In genomic region chr3:15332405-15333098, GRCh38 we compare ENCODE assay signal across 8 cellular contexts. TPM values are rescaled to one million over a fixed set of nuclear protein-coding genes. Genes with fewer than 3 reads are reported as not detected.
DNase-seq lines count a peak whose midpoint lies in the region; ATAC-seq and TF ChIP-seq lines count a peak whose summit lies in the region.

A gene with protein sequence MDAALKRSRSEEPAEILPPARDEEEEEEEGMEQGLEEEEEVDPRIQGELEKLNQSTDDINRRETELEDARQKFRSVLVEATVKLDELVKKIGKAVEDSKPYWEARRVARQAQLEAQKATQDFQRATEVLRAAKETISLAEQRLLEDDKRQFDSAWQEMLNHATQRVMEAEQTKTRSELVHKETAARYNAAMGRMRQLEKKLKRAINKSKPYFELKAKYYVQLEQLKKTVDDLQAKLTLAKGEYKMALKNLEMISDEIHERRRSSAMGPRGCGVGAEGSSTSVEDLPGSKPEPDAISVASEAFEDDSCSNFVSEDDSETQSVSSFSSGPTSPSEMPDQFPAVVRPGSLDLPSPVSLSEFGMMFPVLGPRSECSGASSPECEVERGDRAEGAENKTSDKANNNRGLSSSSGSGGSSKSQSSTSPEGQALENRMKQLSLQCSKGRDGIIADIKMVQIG (minus strand): TSS chr3:15332586. CDS start chr3:15332408, 178 bp downstream.

- H3K4me1 ChIP-seq in OCI-LY3 (ENCODE audit: low read length) (peaks cover 43% of the 10 kb centered on the region), mucosa of descending colon (ENCODE audit: low read depth) (peaks cover 10% of the 10 kb centered on the region)

- H3K27me3 ChIP-seq in OCI-LY3 (ENCODE audit: low read depth, low read length): no peaks in the 10 kb centered on the region

- no peak for DNase-seq in AG09319 (ENCODE audit: extremely low read depth, low read depth)
- DNase-seq in activated T-cell treated with anti-CD3 and anti-CD28 coated beads for 48 hours (ENCODE audit: low read depth): peak; percentile 77
- DNase-seq in epithelial cell of esophagus (ENCODE audit: low read depth): peak; percentile 73
- peak; percentile 71 to 84 (median 81) for DNase-seq in mucosa of descending colon
- peak; percentile 21 to 35 for DNase-seq in stimulated activated CD8-positive, alpha-beta memory T cell treated with anti-CD3 and anti-CD28 coated beads, Interleukin-4, amount 100 ng/mL, for 4 hours (ENCODE audit: low read depth in 2 of 2, low spot score in 1 of 2)

- peak within 1 kb of the TSS; percentile 95 for H2AFZ ChIP-seq in OCI-LY3 (ENCODE audit: low read depth, low read length)

- intact Hi-C loops in mucosa of descending colon (cut with DNase I, micrococcal nuclease): loop anchor here (5.0 to 10.0 kb wide), 2 partner anchors 65 to 68 kb away; no protein-coding TSS in a partner anchor

- peaks cover 25% of the 10 kb centered on the region for H3K36me3 ChIP-seq in OCI-LY3 (replicated peaks; ENCODE audit: low read depth, low read length)
- H3K36me3 ChIP-seq in mucosa of descending colon (ENCODE audit: low read depth): no peaks in the 10 kb centered on the region

- TF ChIP-seq CTCF in AG09319 (IDR thresholded peaks at IDR 0.05; ENCODE audit: low read depth, low read length) (peak; percentile 40), OCI-LY3 (IDR thresholded peaks at IDR 0.05; ENCODE audit: low read depth, low read length) (peak; percentile 47), epithelial cell of esophagus (IDR thresholded peaks at IDR 0.05; ENCODE audit: insufficient read depth, low read depth, low read length, missing control alignments) (peak; percentile 30), mucosa of descending colon (IDR thresholded peaks at IDR 0.05) (peak; percentile 71)

- peak within 1 kb of the TSS; percentile 88 for H3K4me2 ChIP-seq in OCI-LY3 (ENCODE audit: low read length)

- H3K4me3 ChIP-seq in OCI-LY3 (ENCODE audit: low read length) (peak within 1 kb of the TSS; percentile 84), epithelial cell of esophagus (ENCODE audit: low read length) (peak within 1 kb of the TSS; percentile 75), mucosa of descending colon (peak within 1 kb of the TSS; percentile 68)

- H4K20me1 ChIP-seq in OCI-LY3 (ENCODE audit: insufficient read depth, low read length): peaks cover 27% of the 10 kb centered on the region; the same call in 1 of the 2 replicates

- peak; percentile 80 for ATAC-seq in GM18909 (IDR thresholded peaks at IDR 0.05; ENCODE audit: poor library complexity, unreplicated experiment)
- ATAC-seq in HG03135 (IDR thresholded peaks at IDR 0.05; ENCODE audit: unreplicated experiment): peak; percentile 78
- peak; percentile 95 for ATAC-seq in mucosa of descending colon

- H3K9ac ChIP-seq in OCI-LY3 (ENCODE audit: low read length): peak within 1 kb of the TSS; percentile 89

- H3K9me3 ChIP-seq in OCI-LY3 (ENCODE audit: insufficient read depth, low read length): no peaks in the 10 kb centered on the region
- H3K9me3 ChIP-seq in mucosa of descending colon: no peaks in the 10 kb centered on the region

- peak within 1 kb of the TSS; percentile 57 for H3K27ac ChIP-seq in OCI-LY3 (ENCODE audit: low read length)

- peaks cover 48% of the 10 kb centered on the region for H3K79me2 ChIP-seq in OCI-LY3 (ENCODE audit: low read length)

RNA-seq across cellular contexts. Expression of the gene that starts here (rescaled TPM):
- total RNA-seq in mucosa of descending colon: 10 to 100 TPM in 2 of 3 donors, 1 to 10 TPM in 1; 5.9 to 20.8 (median 10.9) TPM
